Comparison of ENCODE assay signal across 9 cellular contexts in genomic region chr13:98839826-98840769, GRCh38.
DNase-seq lines count a peak whose midpoint lies in the region; ATAC-seq, FAIRE-seq and TF ChIP-seq lines count a peak whose summit lies in the region.
"Had no signal": no experiment of that assay in that cellular context is flagged by ENCODE, and none has a peak within 500 bp of the region (broad histone marks: within the 10 kb centered on the region; RNA-seq: fewer than 3 reads in every experiment).

No MANE protein-coding gene starts in this region.

- WGBS in HepG2 (ENCODE audit: low lambda C conversion rate) = 20% methylated on average over 14 of the region's 14 CpGs

- H3K79me2 ChIP-seq in HepG2 (ENCODE audit: insufficient read depth, low read length) = no peaks in the 10 kb centered on the region

- TF ChIP-seq EP300 in HepG2 (IDR thresholded peaks at IDR 0.05; ENCODE audit: low read depth in 2 of 2, low read length in 2 of 2) (no peak), HepG2 (CRISPR knock-in tag; IDR thresholded peaks at IDR 0.05; ENCODE audit: borderline replicate concordance) (no peak)

- no peaks in the 10 kb centered on the region for H3K9me3 Mint-ChIP-seq in T-cell

- no peaks in the 10 kb centered on the region; the same call in 1 of the 2 replicates for H4K20me1 ChIP-seq in HepG2 (ENCODE audit: insufficient read depth, low read length)

- TF ChIP-seq CTCF in HEK293 (tag by site-specific recombination; IDR thresholded peaks at IDR 0.05) (no peak), LNCAP (IDR thresholded peaks at IDR 0.05) (peak; percentile 78), HepG2 (CRISPR knock-in tag; IDR thresholded peaks at IDR 0.05) (peak; percentile 82)

- ATAC-seq in T-cell (replicated peaks in 1 of 4) (peak; percentile 74 to 81 (median 76)), HepG2 (peak; percentile 99)

- no TSS peak for BruUV-seq in HepG2 (replicated peaks; lab: Mats Ljungman, UMichigan)

- peak; percentile 43; the same call in 1 of the 2 replicates for TF ChIP-seq RAD21 in HepG2 (CRISPR knock-in tag; IDR thresholded peaks at IDR 0.05)

- H3K4me3 ChIP-seq in HEK293 (ENCODE audit: low read depth, low read length) (peak overlapping the region; percentile 5; the same call in 1 of the 2 replicates), HepG2 (replicated peaks in 1 of 3; ENCODE audit: insufficient read depth in 1 of 3, low read depth in 2 of 3, low read length in 3 of 3) (no peak overlapping the region)

- no peak overlapping the region for H3K4me3 Mint-ChIP-seq in T-cell

- DNase-seq in activated gamma-delta T cell treated with Interleukin-2 at 50 U/mL for 16 hours (peak; percentile 24), activated gamma-delta T cell (lab: John Stamatoyannopoulos, UW) (no peak), T-cell (peak in 19 of 34 experiments; percentile 5 to 39 (median 15)), caudate nucleus (lab: John Stamatoyannopoulos, UW) (peak in 46 of 61 donors; percentile 2 to 66 (median 30)), HepG2 (ENCODE audit: low spot score) (peak; percentile 46)
- DNase-seq in stimulated activated CD4-positive, alpha-beta T cell treated with anti-CD3 and anti-CD28 coated beads, TNF-alpha, amount 100 ng/mL, for 48 hours (ENCODE audit: low read depth in 3 of 3) = peak in 2 of 3 donors; percentile 24 to 39

- CTCF ChIA-PET in HEK293 (lab: Yijun Ruan, JAX) (interaction anchor here (0.5 to 1.8 kb wide), 29 partner anchors 10 to 1558 kb away, joined by 3 to 19 read pairs (median 3); no protein-coding TSS in a partner anchor), T-cell (lab: Charles Lee) (interaction anchor here (0.6 to 1.2 kb wide), 7 partner anchors 71 to 1686 kb away, joined by 3 to 4 read pairs (median 3); no protein-coding TSS in a partner anchor), HepG2 (lab: Yijun Ruan, JAX; ENCODE audit: low intra/inter-chr PET ratio, low total read pairs) (no interaction called here)

- H3K27me3 ChIP-seq in HepG2 (ENCODE audit: control insufficient read depth in 1 of 2, insufficient read depth in 2 of 2, low read length in 2 of 2) = no peaks in the 10 kb centered on the region

- no peak overlapping the region for H3K27ac Mint-ChIP-seq in T-cell

- in situ Hi-C loops in HepG2 (cut with HindIII; ENCODE audit: extremely low pct_ligation_motif_present, low pct_unique_long_range_greater_than_20kb) = loop anchor here (10.0 kb wide), 1 partner anchor 375 kb away; no protein-coding TSS in a partner anchor

- H2AFZ ChIP-seq in HepG2 (ENCODE audit: low read length) = no peak overlapping the region

- peak; percentile 48 for FAIRE-seq in HepG2 (lab: Jason Lieb, UNC)

- intact Hi-C loops in HepG2 (cut with micrococcal nuclease; ENCODE audit: unreplicated experiment) = loop anchor here (1.0 to 10.0 kb wide), 3 partner anchors 194 to 635 kb away; partner anchors contain the start of gene STK24

- H3K4me2 ChIP-seq in HepG2 (ENCODE audit: low read depth, low read length) = no peak overlapping the region

- H3K36me3 ChIP-seq in HEK293 (ENCODE audit: control insufficient read depth in 2 of 2, insufficient read depth in 1 of 2, low read length in 2 of 2) = no peaks in the 10 kb centered on the region
- no peaks in the 10 kb centered on the region for H3K36me3 ChIP-seq in HepG2 (replicated peaks in 1 of 2; ENCODE audit: control insufficient read depth in 1 of 2, insufficient read depth in 2 of 2, low read length in 2 of 2)
- H3K36me3 ChIP-seq: neutrophil had no signal

- no peak for TF ChIP-seq POLR2A in HepG2 (IDR thresholded peaks at IDR 0.05; ENCODE audit: insufficient read depth in 1 of 2, low read depth in 2 of 2, low read length in 2 of 2)

- H3K27ac ChIP-seq in HEK293 (ENCODE audit: extremely low read depth, low read depth, low read length) = no peak overlapping the region
- no peak overlapping the region for H3K27ac ChIP-seq in caudate nucleus (ENCODE audit: low read depth, low read length)
- H3K27ac ChIP-seq in HepG2 (ENCODE audit: extremely low read length, insufficient read depth, low read length) = no peak overlapping the region
- H3K27ac ChIP-seq: neutrophil had no signal

- H3K9me3 ChIP-seq in HEK293 (ENCODE audit: control insufficient read depth, insufficient read depth, low read depth, low read length) (no peaks in the 10 kb centered on the region), HepG2 (ENCODE audit: low read length) (no peaks in the 10 kb centered on the region)
- H3K9me3 ChIP-seq: neutrophil had no signal

- H3K36me3 Mint-ChIP-seq in T-cell = peaks cover 39% of the 10 kb centered on the region

- H3K4me1 ChIP-seq in HEK293 (ENCODE audit: control insufficient read depth, insufficient read depth, low read length) = no peaks in the 10 kb centered on the region
- H3K4me1 ChIP-seq in HepG2 (ENCODE audit: insufficient read depth, low read length) = peaks cover 10% of the 10 kb centered on the region

- H3K27me3 Mint-ChIP-seq in T-cell = no peaks in the 10 kb centered on the region

- H3K4me1 Mint-ChIP-seq in T-cell = peaks cover 0 to 9% (median 7%) of the 10 kb centered on the region in 3 donors

- no peak overlapping the region for H3K9ac ChIP-seq in HepG2 (ENCODE audit: insufficient read depth, low read depth, low read length)

- POLR2A ChIA-PET in HEK293 (lab: Yijun Ruan, JAX) = no interaction called here
- POLR2A ChIA-PET in T-cell (lab: Charles Lee) = no interaction called here
- POLR2A ChIA-PET in HepG2 (lab: Yijun Ruan, JAX) = no interaction called here

TF ChIP-seq in HEK293, 187 proteins besides CTCF, POLR2A, EP300 and RAD21 (continues in another document):
- TF ChIP-seq ZNF37A (tag by site-specific recombination; IDR thresholded peaks at IDR 0.05) = no peak
- TF ChIP-seq INSM2 (tag by site-specific recombination; IDR thresholded peaks at IDR 0.05) = no peak
- TF ChIP-seq ZNF707 (tag by site-specific recombination; IDR thresholded peaks at IDR 0.05) = no peak
- TF ChIP-seq ZSCAN30 (tag by site-specific recombination; IDR thresholded peaks at IDR 0.05) = peak; percentile 11; the same call in 1 of the 2 replicates

TF ChIP-seq in HepG2, 621 proteins besides CTCF, POLR2A, EP300 and RAD21:
- TF ChIP-seq HMGXB4 (CRISPR knock-in tag; IDR thresholded peaks at IDR 0.05; ENCODE audit: borderline replicate concordance in 1 of 2, low read depth in 1 of 2) (0 out of 4 replicates have a peak, but pooled peaks of 1 of the 2 experiments have one; percentile 39), FOSL2 (CRISPR knock-in tag; IDR thresholded peaks at IDR 0.05) (peak; percentile 25; the same call in 1 of the 2 replicates), BCL6 (CRISPR knock-in tag; IDR thresholded peaks at IDR 0.05) (no peak), RFX1 (IDR thresholded peaks at IDR 0.05) (no peak), XRCC5 (optimal IDR thresholded peaks at IDR 0.05; ENCODE audit: low read length) (peak; percentile 86), BRF2 (CRISPR knock-in tag; IDR thresholded peaks at IDR 0.05) (0 out of 2 replicates have a peak, but pooled peaks have one; percentile 27), STAG1 (CRISPR knock-in tag; IDR thresholded peaks at IDR 0.05) (peak; percentile 58), IRF2 (CRISPR knock-in tag; IDR thresholded peaks at IDR 0.05) (0 out of 2 replicates have a peak, but pooled peaks have one; percentile 26), KDM2A (CRISPR knock-in tag; IDR thresholded peaks at IDR 0.05; ENCODE audit: borderline replicate concordance, low read depth) (0 out of 2 replicates have a peak, but pooled peaks have one; percentile 40), MAFK (conservative IDR thresholded peaks at IDR 0.05 in 1 of 2, IDR thresholded peaks at IDR 0.05 in 1 of 2; ENCODE audit: low read length in 2 of 2) (peak; percentile 12 to 30; a peak in 1 of 4 replicates), TEAD3 (CRISPR knock-in tag; optimal IDR thresholded peaks at IDR 0.05; ENCODE audit: borderline replicate concordance) (peak; percentile 32), SMC3 (IDR thresholded peaks at IDR 0.05; ENCODE audit: low read length) (peak; percentile 35; the same call in 1 of the 2 replicates), ZSCAN12 (CRISPR knock-in tag; IDR thresholded peaks at IDR 0.05) (no peak)
